Comparison of ENCODE assay signal across 23 cellular contexts in genomic region chr13:44561352-44561751, GRCh38.
"Had no signal": no experiment of that assay in that cellular context is flagged by ENCODE, and none has a peak within 500 bp of the region (broad histone marks: within the 10 kb centered on the region; RNA-seq: fewer than 3 reads in every experiment).

No MANE protein-coding gene starts in this region.

- H3K27ac ChIP-seq: epithelial cell of prostate, esophagus muscularis mucosa, lower lobe of right lung, pancreas, skin epidermis had no signal

- H3K36me3 ChIP-seq: pancreas had no signal

- H3K9me3 Mint-ChIP-seq: memory B cell; mesothelial cell of epicardium; natural killer cell treated with Interleukin-12 subunit alpha and Interleukin-12 subunit beta and Interleukin-15 and Interleukin-18, amount 100 ng/mL, for 72 hours had no signal

- H3K4me1 Mint-ChIP-seq: memory B cell had no signal

- H3K4me3 ChIP-seq: esophagus muscularis mucosa, lower lobe of right lung, pancreas, skin epidermis had no signal

- H3K4me3 Mint-ChIP-seq: memory B cell; mesothelial cell of epicardium; natural killer cell treated with Interleukin-12 subunit alpha and Interleukin-12 subunit beta and Interleukin-15 and Interleukin-18, amount 100 ng/mL, for 72 hours had no signal

- H3K27me3 ChIP-seq: esophagus muscularis mucosa, pancreas had no signal

- H3K27me3 Mint-ChIP-seq: memory B cell; natural killer cell treated with Interleukin-12 subunit alpha and Interleukin-12 subunit beta and Interleukin-15 and Interleukin-18, amount 100 ng/mL, for 72 hours; progenitor cell of endocrine pancreas had no signal

- H3K9me3 ChIP-seq: esophagus muscularis mucosa, lower lobe of right lung, pancreas had no signal

- ATAC-seq: left lobe of liver; lower lobe of right lung; natural killer cell treated with Interleukin-12 subunit alpha and Interleukin-12 subunit beta and Interleukin-15 and Interleukin-18, amount 100 ng/mL, for 72 hours; sciatic nerve had no signal

- H3K36me3 Mint-ChIP-seq: memory B cell; natural killer cell treated with Interleukin-12 subunit alpha and Interleukin-12 subunit beta and Interleukin-15 and Interleukin-18, amount 100 ng/mL, for 72 hours had no signal

- H3K4me1 ChIP-seq: lower lobe of right lung had no signal

- H3K27ac Mint-ChIP-seq: memory B cell; mesothelial cell of epicardium; natural killer cell treated with Interleukin-12 subunit alpha and Interleukin-12 subunit beta and Interleukin-15 and Interleukin-18, amount 100 ng/mL, for 72 hours; progenitor cell of endocrine pancreas had no signal

- DNase-seq: caudate nucleus; cortex of kidney; effector memory CD4-positive, alpha-beta T cell; foreskin fibroblast; head of caudate nucleus; hippocampal formation; kidney glomerular epithelial cell; lower lobe of right lung; occipital lobe; pancreas; retina; stimulated activated CD4-positive, alpha-beta T cell treated with anti-CD3 and anti-CD28 coated beads, Interleukin-2, amount 100 ng/mL, for 48 hours; stimulated activated naive CD4-positive, alpha-beta T cell treated with Interleukin-2 at 50 U/mL for 16 hours; trophoblast cell had no signal
